14 cellular contexts compared by ENCODE assay signal in the genomic region with DNA sequence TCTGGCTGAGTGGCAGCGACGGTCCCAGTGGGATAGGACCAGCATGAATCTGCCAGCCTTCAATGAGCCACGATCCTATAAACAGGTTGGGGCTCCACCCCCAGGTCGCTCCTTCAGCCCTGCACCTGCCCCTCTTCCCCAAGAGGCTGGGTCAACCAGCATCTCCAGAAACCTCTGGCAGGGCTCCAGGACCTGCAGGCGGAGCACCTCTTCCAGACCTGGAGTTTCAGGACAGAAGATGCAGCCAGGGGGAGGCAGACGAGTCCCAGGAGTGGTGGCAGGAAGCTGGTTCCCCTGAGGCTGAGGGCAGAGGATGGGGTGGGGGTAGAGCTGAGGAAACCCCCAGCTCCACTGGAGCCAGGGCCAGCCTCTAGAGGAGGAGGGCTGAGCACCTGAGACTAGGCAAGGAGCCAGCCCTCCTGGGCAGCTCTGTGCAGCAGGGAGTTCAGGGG. TPM values are rescaled to one million over a fixed set of nuclear protein-coding genes. Genes with fewer than 3 reads are reported as not detected.
DNase-seq lines count a peak whose midpoint lies in the region; ATAC-seq and TF ChIP-seq lines count a peak whose summit lies in the region.
"Had no signal": no experiment of that assay in that cellular context is flagged by ENCODE, and none has a peak within 500 bp of the region (broad histone marks: within the 10 kb centered on the region; RNA-seq: fewer than 3 reads in every experiment).

TSS of gene PLA2G4D (minus strand) at position 51 of the 452 bp plus-strand sequence. CDS start 103 bp downstream, outside the sequence.

- 95% methylated on average over 3 of the region's 6 CpGs for WGBS in esophagus muscularis mucosa

- H3K4me3 ChIP-seq in LNCaP clone FGC (ENCODE audit: low read depth, low read length) (no peak within 1 kb of the TSS), esophagus muscularis mucosa (no peak within 1 kb of the TSS)

- CTCF ChIA-PET in CD4-positive, alpha-beta T cell (lab: Charles Lee), result no interaction called here

- no peak within 1 kb of the TSS for H3K4me3 Mint-ChIP-seq in CD4-positive, alpha-beta T cell
- H3K4me3 Mint-ChIP-seq: activated naive CD8-positive, alpha-beta T cell treated with anti-CD3 and anti-CD28 coated beads, Interleukin-2, amount 10 ng/mL, durations not matched to agents 7 days and 5 days; stimulated activated effector memory CD8-positive, alpha-beta T cell treated with anti-CD3 and anti-CD28 coated beads, Interleukin-12 subunit alpha, Interleukin-12 subunit beta, amount 100 ng/mL, for 72 hours had no signal

- TF ChIP-seq CTCF in LNCaP clone FGC (IDR thresholded peaks at IDR 0.05; ENCODE audit: control insufficient read depth, extremely low read depth, insufficient read depth), result peak; percentile 21; the same call in 1 of the 2 replicates
- TF ChIP-seq CTCF in CD4-positive, alpha-beta T cell (IDR thresholded peaks at IDR 0.05), result no peak
- TF ChIP-seq CTCF in esophagus muscularis mucosa (IDR thresholded peaks at IDR 0.05), result no peak

- H3K36me3 Mint-ChIP-seq in CD4-positive, alpha-beta T cell (ENCODE audit: low read depth), result no peaks in the 10 kb centered on the region
- H3K36me3 Mint-ChIP-seq: activated naive CD8-positive, alpha-beta T cell treated with anti-CD3 and anti-CD28 coated beads, Interleukin-2, amount 10 ng/mL, durations not matched to agents 7 days and 5 days; stimulated activated effector memory CD8-positive, alpha-beta T cell treated with anti-CD3 and anti-CD28 coated beads, Interleukin-12 subunit alpha, Interleukin-12 subunit beta, amount 100 ng/mL, for 72 hours had no signal

- no peak for TF ChIP-seq EP300 in esophagus muscularis mucosa (IDR thresholded peaks at IDR 0.05)

- no peaks in the 10 kb centered on the region for H3K27me3 ChIP-seq in CD4-positive, alpha-beta T cell (ENCODE audit: control insufficient read depth, insufficient read depth, low read length)
- H3K27me3 ChIP-seq in esophagus muscularis mucosa, result peaks cover 0 to 19% (median 0%) of the 10 kb centered on the region in 4 donors

- POLR2A ChIA-PET in CD4-positive, alpha-beta T cell (lab: Charles Lee), result no interaction called here

- H3K4me1 Mint-ChIP-seq in CD4-positive, alpha-beta T cell (ENCODE audit: low read depth), result no peaks in the 10 kb centered on the region
- H3K4me1 Mint-ChIP-seq: activated naive CD8-positive, alpha-beta T cell treated with anti-CD3 and anti-CD28 coated beads, Interleukin-2, amount 10 ng/mL, durations not matched to agents 7 days and 5 days had no signal

- intact Hi-C loops in left colon (cut with DNase I, micrococcal nuclease) (no loop called here), esophagus muscularis mucosa (cut with DNase I) (no loop called here)
- intact Hi-C loops in CD4-positive, alpha-beta T cell (cut with DNase I, micrococcal nuclease), result no loop called here

- H3K27ac ChIP-seq in CD4-positive, alpha-beta T cell (ENCODE audit: low read depth, low read length), result no peak within 1 kb of the TSS
- H3K27ac ChIP-seq in esophagus muscularis mucosa (replicated peaks in 1 of 4), result no peak within 1 kb of the TSS

- H3K9me3 ChIP-seq in CD4-positive, alpha-beta T cell (ENCODE audit: control insufficient read depth, low read length), result no peaks in the 10 kb centered on the region
- no peaks in the 10 kb centered on the region for H3K9me3 ChIP-seq in esophagus muscularis mucosa

- H3K27ac Mint-ChIP-seq in CD4-positive, alpha-beta T cell, result no peak within 1 kb of the TSS
- H3K27ac Mint-ChIP-seq: activated naive CD8-positive, alpha-beta T cell treated with anti-CD3 and anti-CD28 coated beads, Interleukin-2, amount 10 ng/mL, durations not matched to agents 7 days and 5 days; progenitor cell of endocrine pancreas; stimulated activated effector memory CD8-positive, alpha-beta T cell treated with anti-CD3 and anti-CD28 coated beads, Interleukin-12 subunit alpha, Interleukin-12 subunit beta, amount 100 ng/mL, for 72 hours had no signal

- peaks cover 0 to 7% (median 3%) of the 10 kb centered on the region in 4 donors for H3K4me1 ChIP-seq in esophagus muscularis mucosa

- DNase-seq in COR-L47 (lab: John Stamatoyannopoulos, UW), result peak; percentile 94
- DNase-seq in LNCaP clone FGC (ENCODE audit: low read depth), result no peak
- peak; percentile 85 for DNase-seq in NCI-H510A treated with DMSO at 0.1 percent for 48 hours (lab: John Stamatoyannopoulos, UW)
- no peak for DNase-seq in left colon
- DNase-seq in SIG-M5 treated with dmso at 0.1 percent for 504 hours (lab: John Stamatoyannopoulos, UW; ENCODE audit: unreplicated experiment), result no peak
- no peak for DNase-seq in superior temporal gyrus (ENCODE audit: extremely low spot score)
- DNase-seq in CD4-positive, alpha-beta T cell, result no peak
- DNase-seq in esophagus muscularis mucosa (ENCODE audit: extremely low spot score), result no peak
- DNase-seq: activated naive CD8-positive, alpha-beta T cell treated with anti-CD3 and anti-CD28 coated beads, Interleukin-2, amount 10 ng/mL, durations not matched to agents 7 days and 5 days; midbrain; T-helper 9 cell had no signal

- no peaks in the 10 kb centered on the region for H3K9me3 Mint-ChIP-seq in CD4-positive, alpha-beta T cell
- H3K9me3 Mint-ChIP-seq: activated naive CD8-positive, alpha-beta T cell treated with anti-CD3 and anti-CD28 coated beads, Interleukin-2, amount 10 ng/mL, durations not matched to agents 7 days and 5 days; stimulated activated effector memory CD8-positive, alpha-beta T cell treated with anti-CD3 and anti-CD28 coated beads, Interleukin-12 subunit alpha, Interleukin-12 subunit beta, amount 100 ng/mL, for 72 hours had no signal

- H3K27me3 Mint-ChIP-seq in CD4-positive, alpha-beta T cell, result no peaks in the 10 kb centered on the region

- ATAC-seq in left colon, result peak; percentile 21
- no peak for ATAC-seq in CD4-positive, alpha-beta T cell (ENCODE audit: poor library complexity)
- ATAC-seq: stimulated activated effector memory CD8-positive, alpha-beta T cell treated with anti-CD3 and anti-CD28 coated beads, Interleukin-12 subunit alpha, Interleukin-12 subunit beta, amount 100 ng/mL, for 72 hours had no signal

- no peak for TF ChIP-seq POLR2A in esophagus muscularis mucosa (IDR thresholded peaks at IDR 0.05; ENCODE audit: low read depth)

- no peaks in the 10 kb centered on the region for H3K36me3 ChIP-seq in esophagus muscularis mucosa

RNA-seq across cellular contexts. Expression of gene PLA2G4D, which starts in this region (rescaled TPM):
- total RNA-seq in left colon, result under 1 TPM; 0.18 to 0.31 TPM
- not detected for total RNA-seq in CD4-positive, alpha-beta T cell
- not detected for total RNA-seq in esophagus muscularis mucosa
- total RNA-seq: activated naive CD8-positive, alpha-beta T cell treated with anti-CD3 and anti-CD28 coated beads, Interleukin-2, amount 10 ng/mL, durations not matched to agents 7 days and 5 days; chondrocyte; progenitor cell of endocrine pancreas had no signal

Comparison
In these comparisons a context has a peak if more than half of its experiments do, and no peak if none do; other contexts are left out.
1. Peak in ATAC-seq in left colon; RNA of the gene not detected or under 1 TPM.
2. DNase-seq: peak in COR-L47 (single experiment) and NCI-H510A treated with DMSO at 0.1 percent for 48 hours (single experiment); none in LNCaP clone FGC (single experiment), left colon (0 of 2), SIG-M5 treated with dmso at 0.1 percent for 504 hours (single experiment), superior temporal gyrus (single experiment), CD4-positive, alpha-beta T cell (0 of 10) and esophagus muscularis mucosa (single experiment).